Comparison of ENCODE assay signal across 12 cellular contexts in genomic region chr10:124705817-124706461, GRCh38. TPM values are rescaled to one million over a fixed set of nuclear protein-coding genes. Genes with fewer than 3 reads are reported as not detected.
DNase-seq lines count a peak whose midpoint lies in the region; ATAC-seq, FAIRE-seq and TF ChIP-seq lines count a peak whose summit lies in the region.
"Had no signal": no experiment of that assay in that cellular context is flagged by ENCODE, and none has a peak within 500 bp of the region (broad histone marks: within the 10 kb centered on the region; RNA-seq: fewer than 3 reads in every experiment).

No MANE protein-coding gene starts in this region.

- WGBS in GM12878 (ENCODE audit: insufficient coverage, insufficient replicate concordance, low lambda C conversion rate, missing lambda C conversion rate): 92% methylated on average over 12 of the region's 12 CpGs
- WGBS in upper lobe of left lung, 2 donors: 78 to 84% methylated on average over 10 to 12 of the region's 12 CpGs

- TF ChIP-seq CTCF in GM12878 (IDR thresholded peaks at IDR 0.05 in 2 of 3, conservative IDR thresholded peaks at IDR 0.05 in 1 of 3; ENCODE audit: control insufficient read depth in 2 of 3, extremely low read depth in 1 of 3, insufficient read depth in 1 of 3, low read depth in 3 of 3, low read length in 3 of 3): peak in 2 of 3 experiments; percentile 21 to 35; a peak in 3 of 6 replicates
- TF ChIP-seq CTCF in upper lobe of left lung (IDR thresholded peaks at IDR 0.05): peak in 1 of 6 experiments; percentile 6
- no peak for TF ChIP-seq CTCF in mesothelial cell of epicardium (IDR thresholded peaks at IDR 0.05; ENCODE audit: unreplicated experiment)

- H3K9me3 Mint-ChIP-seq in activated naive CD8-positive, alpha-beta T cell (ENCODE audit: low read depth): no peaks in the 10 kb centered on the region
- H3K9me3 Mint-ChIP-seq in activated naive CD8-positive, alpha-beta T cell treated with anti-CD3 and anti-CD28 coated beads for 36 hours: no peaks in the 10 kb centered on the region
- H3K9me3 Mint-ChIP-seq in mesothelial cell of epicardium: no peaks in the 10 kb centered on the region

- H3K9me3 ChIP-seq in GM12878 (replicated peaks; ENCODE audit: control insufficient read depth, insufficient read depth, low read length) (no peaks in the 10 kb centered on the region), upper lobe of left lung (no peaks in the 10 kb centered on the region)

- H3K4me3 ChIP-seq in GM12878 (no peak overlapping the region), upper lobe of left lung (no peak overlapping the region)

- no peaks in the 10 kb centered on the region for H4K20me1 ChIP-seq in GM12878 (ENCODE audit: control insufficient read depth, insufficient read depth)

- H3K4me1 ChIP-seq in GM12878 (ENCODE audit: control insufficient read depth, insufficient read depth, low read length): peaks cover 10% of the 10 kb centered on the region
- H3K4me1 ChIP-seq in upper lobe of left lung: peaks cover 89 to 100% (median 96%) of the 10 kb centered on the region in 4 donors

- CTCF ChIA-PET in GM12878 (lab: Yijun Ruan, JAX): interaction anchor here (1.0 to 4.6 kb wide), 3 partner anchors 13 to 39 kb away, joined by 3 to 31 read pairs (median 26); partner anchors contain the start of gene FAM53B

- H3K36me3 ChIP-seq in GM12878 (ENCODE audit: control insufficient read depth in 2 of 2, insufficient read depth in 2 of 2, low read length in 1 of 2): peaks cover 5 to 24% of the 10 kb centered on the region in 2 experiments; a peak in 3 of 4 replicates
- H3K36me3 ChIP-seq in upper lobe of left lung: peaks cover 0 to 18% (median 7%) of the 10 kb centered on the region in 4 donors

- no TSS peak for BruUV-seq in GM12878 (replicated peaks; lab: Mats Ljungman, UMichigan)

- no peak overlapping the region for H3K9ac ChIP-seq in GM12878 (ENCODE audit: control insufficient read depth, insufficient read depth, low read length)

- in situ Hi-C loops in GM12878 (cut with MboI): no loop called here

- no peaks in the 10 kb centered on the region for H3K27me3 ChIP-seq in GM12878 (replicated peaks in 1 of 2; ENCODE audit: control insufficient read depth in 2 of 2, insufficient read depth in 2 of 2, low read length in 1 of 2)
- no peaks in the 10 kb centered on the region for H3K27me3 ChIP-seq in upper lobe of left lung

- TF ChIP-seq POLR2A in GM12878 (IDR thresholded peaks at IDR 0.05; ENCODE audit: low read depth, low read length) (no peak), upper lobe of left lung (IDR thresholded peaks at IDR 0.05) (no peak)

- no peak for DNase-seq in activated naive CD8-positive, alpha-beta T cell treated with anti-CD3 and anti-CD28 coated beads for 36 hours
- no peak for DNase-seq in GM12878 (ENCODE audit: low read depth, low spot score)
- peak; percentile 70 for DNase-seq in midbrain (lab: John Stamatoyannopoulos, UW)
- DNase-seq in upper lobe of left lung: no peak
- DNase-seq in mesothelial cell of epicardium (ENCODE audit: low spot score in 2 of 2, unreplicated experiment in 2 of 2): no peak
- DNase-seq in NCI-H1092 treated with DMSO at 0.1 percent for 48 hours (lab: John Stamatoyannopoulos, UW): no peak
- DNase-seq: effector CD8-positive, alpha-beta T cell; NCI-H1105; SIG-M5 had no signal

- no peaks in the 10 kb centered on the region for H3K27me3 Mint-ChIP-seq in activated naive CD8-positive, alpha-beta T cell
- no peaks in the 10 kb centered on the region for H3K27me3 Mint-ChIP-seq in activated naive CD8-positive, alpha-beta T cell treated with anti-CD3 and anti-CD28 coated beads for 36 hours
- no peaks in the 10 kb centered on the region for H3K27me3 Mint-ChIP-seq in mesothelial cell of epicardium (ENCODE audit: low read depth)

- RAD21 ChIA-PET in GM12878 (lab: Charles Lee; ENCODE audit: unreplicated experiment): interaction anchor here (0.8 to 14.0 kb wide), 7 partner anchors 9 to 121 kb away, joined by 3 to 266 read pairs (median 6); no protein-coding TSS in a partner anchor

- FAIRE-seq in GM12878 (lab: Jason Lieb, UNC): no peak
- FAIRE-seq: keratinocyte had no signal

- TF ChIP-seq RAD21 in GM12878 (IDR thresholded peaks at IDR 0.05; ENCODE audit: insufficient read depth, low read depth, low read length): peak; percentile 56

- H3K4me1 Mint-ChIP-seq in activated naive CD8-positive, alpha-beta T cell (ENCODE audit: low read depth): peaks cover 81% of the 10 kb centered on the region
- H3K4me1 Mint-ChIP-seq in activated naive CD8-positive, alpha-beta T cell treated with anti-CD3 and anti-CD28 coated beads for 36 hours: peaks cover 53% of the 10 kb centered on the region
- H3K4me1 Mint-ChIP-seq in mesothelial cell of epicardium: peaks cover 67% of the 10 kb centered on the region

- H3K36me3 Mint-ChIP-seq in activated naive CD8-positive, alpha-beta T cell: peaks cover 5% of the 10 kb centered on the region
- H3K36me3 Mint-ChIP-seq in activated naive CD8-positive, alpha-beta T cell treated with anti-CD3 and anti-CD28 coated beads for 36 hours: peaks cover 20% of the 10 kb centered on the region
- no peaks in the 10 kb centered on the region for H3K36me3 Mint-ChIP-seq in mesothelial cell of epicardium

- POLR2A ChIA-PET in GM12878 (lab: Charles Lee): interaction anchor here (0.8 to 1.4 kb wide), 3 partner anchors 9 to 16 kb away, joined by 3 to 6 read pairs (median 3); no protein-coding TSS in a partner anchor

- no peak overlapping the region for H3K4me2 ChIP-seq in GM12878 (ENCODE audit: control insufficient read depth, insufficient read depth)

- H3K27ac ChIP-seq in GM12878 (ENCODE audit: control insufficient read depth, insufficient read depth): no peak overlapping the region
- H3K27ac ChIP-seq in upper lobe of left lung: peak overlapping the region; percentile 3 to 87 (median 78)

- SMC1A ChIA-PET in GM12878 (lab: Charles Lee; ENCODE audit: uncharacterized antibody, unreplicated experiment): interaction anchor here (0.6 to 5.0 kb wide), 8 partner anchors 9 to 162 kb away, joined by 3 to 38 read pairs (median 5); no protein-coding TSS in a partner anchor

- intact Hi-C loops in GM12878 (cut with micrococcal nuclease; ENCODE audit: unreplicated experiment): no loop called here

- H2AFZ ChIP-seq in GM12878 (ENCODE audit: control insufficient read depth, low read depth, low read length): no peak overlapping the region

- peaks cover 4% of the 10 kb centered on the region; the same call in 1 of the 2 replicates for H3K79me2 ChIP-seq in GM12878 (ENCODE audit: control insufficient read depth, insufficient read depth, low read length)

- no peak for TF ChIP-seq EP300 in GM12878 (IDR thresholded peaks at IDR 0.05; ENCODE audit: borderline replicate concordance in 1 of 2, control insufficient read depth in 1 of 2, low read depth in 2 of 2, low read length in 2 of 2)
- TF ChIP-seq EP300 in upper lobe of left lung (IDR thresholded peaks at IDR 0.05): no peak

- no peak overlapping the region for H3K4me3 Mint-ChIP-seq in activated naive CD8-positive, alpha-beta T cell
- no peak overlapping the region for H3K4me3 Mint-ChIP-seq in activated naive CD8-positive, alpha-beta T cell treated with anti-CD3 and anti-CD28 coated beads for 36 hours
- no peak overlapping the region for H3K4me3 Mint-ChIP-seq in mesothelial cell of epicardium

- peak; percentile 63 for ATAC-seq in GM12878
- no peak for ATAC-seq in upper lobe of left lung (ENCODE audit: low FRiP score in 2 of 2)
- ATAC-seq in HG02623 (IDR thresholded peaks at IDR 0.05; ENCODE audit: unreplicated experiment): no peak

- peak overlapping the region; percentile 58 for H3K27ac Mint-ChIP-seq in activated naive CD8-positive, alpha-beta T cell
- no peak overlapping the region for H3K27ac Mint-ChIP-seq in activated naive CD8-positive, alpha-beta T cell treated with anti-CD3 and anti-CD28 coated beads for 36 hours
- no peak overlapping the region for H3K27ac Mint-ChIP-seq in mesothelial cell of epicardium

TF ChIP-seq in GM12878, 131 proteins besides CTCF, POLR2A, EP300 and RAD21 (continues in another document):
- TF ChIP-seq MEF2B (IDR thresholded peaks at IDR 0.05; ENCODE audit: partially characterized antibody, poor library complexity, severe bottlenecking): no peak
- TF ChIP-seq CBFB (IDR thresholded peaks at IDR 0.05; ENCODE audit: low read depth): no peak
- TF ChIP-seq CBX5 (IDR thresholded peaks at IDR 0.05; ENCODE audit: low read depth): no peak
- no peak for TF ChIP-seq ZNF622 (IDR thresholded peaks at IDR 0.05)
- TF ChIP-seq NR2C2 (IDR thresholded peaks at IDR 0.05; ENCODE audit: borderline replicate concordance, control insufficient read depth, insufficient read length, low read depth): no peak
- TF ChIP-seq ZNF207 (IDR thresholded peaks at IDR 0.05; ENCODE audit: borderline replicate concordance): no peak
- TF ChIP-seq SUPT20H (IDR thresholded peaks at IDR 0.05; ENCODE audit: borderline replicate concordance, control insufficient read depth, low read depth, low read length): no peak
- no peak for TF ChIP-seq NR2F1 (conservative IDR thresholded peaks at IDR 0.05)
- no peak for TF ChIP-seq SREBF2 (IDR thresholded peaks at IDR 0.05; ENCODE audit: low read length)
- no peak for TF ChIP-seq ZSCAN29 (IDR thresholded peaks at IDR 0.05)
- no peak for TF ChIP-seq TARDBP (IDR thresholded peaks at IDR 0.05; ENCODE audit: borderline replicate concordance)
- no peak for TF ChIP-seq GATAD2B (conservative IDR thresholded peaks at IDR 0.05; ENCODE audit: low read depth)
- no peak for TF ChIP-seq POU2F2 (IDR thresholded peaks at IDR 0.05; ENCODE audit: borderline replicate concordance, low read depth, low read length)

RNA-seq across cellular contexts. Expression of gene FAM53B, which starts 38.2 kb away (rescaled TPM):
- total RNA-seq in activated naive CD8-positive, alpha-beta T cell treated with anti-CD3 and anti-CD28 coated beads for 36 hours: 1 to 10 TPM; 8.7 to 9.6 TPM
- total RNA-seq in GM12878 (2013; cell fraction: nucleolus; rRNA removed): 50.5 and 56.5 TPM in 2 replicates
- total RNA-seq in GM12878 (2014; rRNA removed): 20.6 and 26.3 TPM in 2 replicates
- 9.8 and 12.2 TPM in 2 replicates for total RNA-seq in GM12878 (2014; rRNA removed; fragmentation: Illumina TruSeq; extraction: Trizol)
- 25.2 and 26.1 TPM in 2 replicates for total RNA-seq in GM12878 (2021)
- 3.7 TPM for polyA plus RNA-seq in GM12878 (2011; ENCODE audit: low read depth)
- 6.3 and 8.6 TPM in 2 replicates for polyA plus RNA-seq in GM12878 (2011; rRNA removed)
- 10.5 and 14.4 TPM in 2 replicates for polyA plus RNA-seq in GM12878 (2011; cell fraction: cytosol; rRNA removed)
- polyA plus RNA-seq in GM12878 (2011; cell fraction: nucleus; rRNA removed): 14.4 and 19.5 TPM in 2 replicates
- 7.8 and 8.4 TPM in 2 replicates for polyA plus RNA-seq in GM12878 (2012)
- 2.7 and 6.5 TPM in 2 replicates for polyA plus RNA-seq in GM12878 (2014; fragmentation: Illumina TruSeq; extraction: Trizol)
- under 1 TPM; 0.05 to 0.16 TPM for polyA plus RNA-seq in GM12878 (2014; fragmentation: Nextera tagmentation; extraction: Ambion mirVana)
- 14.8 and 15.6 TPM in 2 replicates for polyA plus RNA-seq in GM12878 (2014; rRNA removed)
- polyA plus RNA-seq in GM12878 (2016; fragmentation: Nextera tagmentation; extraction: Ambion mirVana): 1 to 10 TPM; 4.9 to 7.7 TPM
- polyA minus RNA-seq in GM12878 (2011; rRNA and poly(A)+ RNA removed): 15.6 and 28.6 TPM in 2 replicates
- polyA minus RNA-seq in GM12878 (2011; cell fraction: cytosol; rRNA and poly(A)+ RNA removed): 13.3 and 14.2 TPM in 2 replicates
- 11.6 and 25.5 TPM in 2 replicates for polyA minus RNA-seq in GM12878 (2011; cell fraction: nucleus; rRNA and poly(A)+ RNA removed)
- total RNA-seq in upper lobe of left lung: 10 to 100 TPM; 35.8 to 62.5 (median 47.8) TPM
- total RNA-seq in mesothelial cell of epicardium: 40.7 to 43.0 TPM (median 42.0 TPM) in 3 replicates
